7 cellular contexts compared by ENCODE assay signal in the genomic region with DNA sequence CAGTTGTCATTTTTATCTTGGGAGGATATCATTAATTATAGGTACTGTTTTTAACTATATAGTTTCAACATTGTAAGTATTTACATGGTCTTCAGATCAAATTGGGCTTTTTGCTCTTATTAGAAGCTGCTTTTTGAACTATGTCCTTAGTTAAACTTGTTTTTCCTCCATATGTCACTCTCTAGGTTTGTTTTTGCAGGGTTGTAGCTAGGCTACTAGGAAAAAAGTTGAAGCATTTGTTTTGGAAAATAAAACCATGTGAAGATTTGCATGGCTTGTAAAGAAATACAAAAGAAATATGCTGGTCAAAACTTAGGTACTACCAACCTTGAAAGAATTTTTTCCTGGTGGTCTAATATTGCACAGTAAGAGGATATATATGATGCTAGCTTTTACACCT. TPM values are rescaled to one million over a fixed set of nuclear protein-coding genes. Genes with fewer than 3 reads are reported as not detected.
A peak's percentile ranks its signal among the peaks of the same experiment; 100 is the strongest.
DNase-seq lines count a peak whose midpoint lies in the region; ATAC-seq and TF ChIP-seq lines count a peak whose summit lies in the region.

No MANE protein-coding gene starts in this region.

- peaks cover 44% of the 10 kb centered on the region for H3K36me3 ChIP-seq in HUES48 (ENCODE audit: control insufficient read depth, insufficient read depth, low read length)
- peaks cover 24% of the 10 kb centered on the region for H3K36me3 ChIP-seq in Panc1 (ENCODE audit: control insufficient read depth, insufficient read depth, low read length)
- H3K36me3 ChIP-seq in esophagus squamous epithelium, result peaks cover 0 to 20% (median 0%) of the 10 kb centered on the region in 3 donors
- no peaks in the 10 kb centered on the region for H3K36me3 ChIP-seq in skeletal muscle tissue (ENCODE audit: control insufficient read depth in 3 of 3, insufficient read depth in 3 of 3, low read length in 3 of 3)

- CTCF ChIA-PET in Panc1 (lab: Charles Lee), result interaction anchor here (0.5 kb wide), 1 partner anchor 76 kb away, joined by 3 read pairs; no protein-coding TSS in a partner anchor

- H3K4me1 ChIP-seq in HUES48 (ENCODE audit: control insufficient read depth, insufficient read depth, low read length) (peaks cover 15% of the 10 kb centered on the region), Panc1 (ENCODE audit: control insufficient read depth, insufficient read depth, low read length) (peaks cover 14% of the 10 kb centered on the region; the same call in 1 of the 2 replicates), esophagus squamous epithelium (peaks cover 6 to 57% (median 18%) of the 10 kb centered on the region in 3 donors), skeletal muscle tissue (ENCODE audit: control insufficient read depth in 3 of 3, insufficient read depth in 3 of 3, low read length in 3 of 3) (peaks cover 5 to 23% (median 12%) of the 10 kb centered on the region in 3 donors)

- TF ChIP-seq CTCF in Panc1 (IDR thresholded peaks at IDR 0.05) (no peak), esophagus squamous epithelium (IDR thresholded peaks at IDR 0.05) (no peak)

- BruUV-seq in Panc1 (replicated peaks; lab: Mats Ljungman, UMichigan), result no TSS peak

- POLR2A ChIA-PET in Panc1 (lab: Charles Lee), result no interaction called here

- in situ Hi-C loops in Panc1 (cut with HindIII; ENCODE audit: low pct_unique_long_range_greater_than_20kb, low sequenced_read_pairs), result no loop called here

- H3K9me3 ChIP-seq in HUES48 (ENCODE audit: control insufficient read depth, insufficient read depth, low read length), result no peaks in the 10 kb centered on the region
- no peaks in the 10 kb centered on the region for H3K9me3 ChIP-seq in Panc1 (ENCODE audit: control insufficient read depth, insufficient read depth, low read depth, low read length)
- peaks cover 0 to 3% (median 0%) of the 10 kb centered on the region in 3 donors for H3K9me3 ChIP-seq in esophagus squamous epithelium
- no peaks in the 10 kb centered on the region for H3K9me3 ChIP-seq in skeletal muscle tissue (ENCODE audit: control insufficient read depth in 3 of 3, low read length in 3 of 3)

- no peak overlapping the region for H3K27ac ChIP-seq in HUES48 (ENCODE audit: low read depth, low read length)
- peak overlapping the region; percentile 51; the same call in 1 of the 2 replicates for H3K27ac ChIP-seq in Panc1 (ENCODE audit: low read length)
- H3K27ac ChIP-seq in esophagus squamous epithelium, result peak overlapping the region; percentile 26 to 100 (median 100)
- peak overlapping the region; percentile 58 for H3K27ac ChIP-seq in skeletal muscle tissue (ENCODE audit: low read depth, low read length)

- H3K27me3 ChIP-seq in HUES48 (ENCODE audit: control insufficient read depth, insufficient read depth, low read length) (no peaks in the 10 kb centered on the region), Panc1 (ENCODE audit: control insufficient read depth, insufficient read depth, low read length) (no peaks in the 10 kb centered on the region), esophagus squamous epithelium (no peaks in the 10 kb centered on the region), skeletal muscle tissue (ENCODE audit: control insufficient read depth in 3 of 3, insufficient read depth in 3 of 3, low read length in 3 of 3) (no peaks in the 10 kb centered on the region)

- H3K9ac ChIP-seq in HUES48 (ENCODE audit: low read depth, low read length), result no peak overlapping the region
- peak overlapping the region; percentile 15 to 48 (median 34) for H3K9ac ChIP-seq in skeletal muscle tissue (ENCODE audit: low read depth in 1 of 3, low read length in 3 of 3)

- ATAC-seq in Panc1 (no peak), GM21737 (IDR thresholded peaks at IDR 0.05; ENCODE audit: unreplicated experiment) (no peak), GM18861 (IDR thresholded peaks at IDR 0.05; ENCODE audit: unreplicated experiment) (no peak)

- H3K4me3 ChIP-seq in HUES48 (ENCODE audit: low read depth, low read length) (peak overlapping the region; percentile 95; the same call in 1 of the 2 replicates), Panc1 (ENCODE audit: low read depth in 2 of 2, low read length in 2 of 2) (no peak overlapping the region; a peak in 1 of 4 replicates), esophagus squamous epithelium (peak overlapping the region in 1 of 4 donors; percentile 29), skeletal muscle tissue (ENCODE audit: low read length in 3 of 3) (peak overlapping the region in 1 of 3 donors; percentile 41)

- intact Hi-C loops in Panc1 (cut with micrococcal nuclease; ENCODE audit: unreplicated experiment) (no loop called here), esophagus squamous epithelium (cut with DNase I) (no loop called here)

- TF ChIP-seq POLR2A in esophagus squamous epithelium (IDR thresholded peaks at IDR 0.05), result no peak

- DNase-seq in Panc1 (ENCODE audit: low read depth, low spot score), result no peak
- no peak for DNase-seq in esophagus squamous epithelium (lab: John Stamatoyannopoulos, UW)
- DNase-seq in NCI-H128 (lab: John Stamatoyannopoulos, UW; ENCODE audit: unreplicated experiment), result no peak

RNA-seq across cellular contexts. Expression of a gene that starts 3.4 kb away (rescaled TPM):
- 39.5 TPM for total RNA-seq in Panc1 (2021; ENCODE audit: unreplicated experiment)
- polyA plus RNA-seq in Panc1 (2012; ENCODE audit: insufficient read length), result 10.8 TPM
- 10 to 100 TPM; 15.3 to 38.1 (median 22.1) TPM for total RNA-seq in esophagus squamous epithelium
- total RNA-seq in skeletal muscle tissue, result 43.3 TPM
